Comparison of ENCODE assay signal across 21 cellular contexts in genomic region chr11:79932612-79933011, GRCh38.
"Had no signal": no experiment of that assay in that cellular context is flagged by ENCODE, and none has a peak within 500 bp of the region (broad histone marks: within the 10 kb centered on the region; RNA-seq: fewer than 3 reads in every experiment).

No MANE protein-coding gene starts in this region.

- FAIRE-seq: endometrium, kidney had no signal

- H3K79me2 ChIP-seq: hepatocyte had no signal

- ATAC-seq: mucosa of descending colon; naive thymus-derived CD8-positive, alpha-beta T cell; psoas muscle; sciatic nerve; stimulated activated naive B cell treated with anti-CD40 and anti-IgM and Interleukin-4, amounts not matched to agents 10 μg/mL and 1 μg/mL and 100 μg/mL, for 72 hours had no signal

- H3K4me2 ChIP-seq: hepatocyte had no signal

- H3K4me3 Mint-ChIP-seq: naive thymus-derived CD8-positive, alpha-beta T cell; stimulated activated naive B cell treated with anti-CD40 and anti-IgM and Interleukin-4, amounts not matched to agents 10 μg/mL and 1 μg/mL and 100 μg/mL, for 72 hours had no signal

- H3K36me3 ChIP-seq: esophagus squamous epithelium, neutrophil, suprapubic skin, thyroid gland, upper lobe of left lung, uterus had no signal

- H3K27ac ChIP-seq: epithelial cell of prostate, esophagus squamous epithelium, hepatocyte, neutrophil, psoas muscle, suprapubic skin, thyroid gland, upper lobe of left lung, uterus had no signal

- H3K27ac Mint-ChIP-seq: naive thymus-derived CD8-positive, alpha-beta T cell; stimulated activated naive B cell treated with anti-CD40 and anti-IgM and Interleukin-4, amounts not matched to agents 10 μg/mL and 1 μg/mL and 100 μg/mL, for 72 hours had no signal

- H3K4me3 ChIP-seq: esophagus squamous epithelium, hepatocyte, mucosa of descending colon, psoas muscle, suprapubic skin, thyroid gland, upper lobe of left lung, uterus had no signal

- H3K36me3 Mint-ChIP-seq: naive thymus-derived CD8-positive, alpha-beta T cell; stimulated activated naive B cell treated with anti-CD40 and anti-IgM and Interleukin-4, amounts not matched to agents 10 μg/mL and 1 μg/mL and 100 μg/mL, for 72 hours had no signal

- H3K4me1 Mint-ChIP-seq: naive thymus-derived CD8-positive, alpha-beta T cell; stimulated activated naive B cell treated with anti-CD40 and anti-IgM and Interleukin-4, amounts not matched to agents 10 μg/mL and 1 μg/mL and 100 μg/mL, for 72 hours had no signal

- DNase-seq: cortex of kidney; effector memory CD4-positive, alpha-beta T cell; esophagus squamous epithelium; foreskin fibroblast; head of caudate nucleus; kidney; mucosa of descending colon; naive thymus-derived CD8-positive, alpha-beta T cell; psoas muscle; stimulated activated CD4-positive, alpha-beta T cell treated with anti-CD3 and anti-CD28 coated beads, Interleukin-2, amount 100 ng/mL, for 24 hours; stimulated activated CD4-positive, alpha-beta T cell treated with anti-CD3 and anti-CD28 coated beads, Interleukin-4, amount 100 ng/mL, for 4 hours; stimulated activated naive B cell treated with anti-CD40 and anti-IgM and Interleukin-4, amounts not matched to agents 10 μg/mL and 1 μg/mL and 100 μg/mL, for 72 hours; thyroid gland; upper lobe of left lung; uterus had no signal

- H3K4me1 ChIP-seq: esophagus squamous epithelium, psoas muscle, suprapubic skin, thyroid gland, upper lobe of left lung, uterus had no signal

- H3K9me3 ChIP-seq: esophagus squamous epithelium, mucosa of descending colon, neutrophil, psoas muscle, suprapubic skin, thyroid gland, upper lobe of left lung, uterus had no signal

- H2AFZ ChIP-seq: hepatocyte had no signal

- H3K27me3 ChIP-seq: esophagus squamous epithelium, hepatocyte, neutrophil, suprapubic skin, thyroid gland, upper lobe of left lung, uterus had no signal

- H3K27me3 Mint-ChIP-seq: naive thymus-derived CD8-positive, alpha-beta T cell; stimulated activated naive B cell treated with anti-CD40 and anti-IgM and Interleukin-4, amounts not matched to agents 10 μg/mL and 1 μg/mL and 100 μg/mL, for 72 hours had no signal
